Comparison of ENCODE assay signal across 8 cellular contexts in the genomic region with DNA sequence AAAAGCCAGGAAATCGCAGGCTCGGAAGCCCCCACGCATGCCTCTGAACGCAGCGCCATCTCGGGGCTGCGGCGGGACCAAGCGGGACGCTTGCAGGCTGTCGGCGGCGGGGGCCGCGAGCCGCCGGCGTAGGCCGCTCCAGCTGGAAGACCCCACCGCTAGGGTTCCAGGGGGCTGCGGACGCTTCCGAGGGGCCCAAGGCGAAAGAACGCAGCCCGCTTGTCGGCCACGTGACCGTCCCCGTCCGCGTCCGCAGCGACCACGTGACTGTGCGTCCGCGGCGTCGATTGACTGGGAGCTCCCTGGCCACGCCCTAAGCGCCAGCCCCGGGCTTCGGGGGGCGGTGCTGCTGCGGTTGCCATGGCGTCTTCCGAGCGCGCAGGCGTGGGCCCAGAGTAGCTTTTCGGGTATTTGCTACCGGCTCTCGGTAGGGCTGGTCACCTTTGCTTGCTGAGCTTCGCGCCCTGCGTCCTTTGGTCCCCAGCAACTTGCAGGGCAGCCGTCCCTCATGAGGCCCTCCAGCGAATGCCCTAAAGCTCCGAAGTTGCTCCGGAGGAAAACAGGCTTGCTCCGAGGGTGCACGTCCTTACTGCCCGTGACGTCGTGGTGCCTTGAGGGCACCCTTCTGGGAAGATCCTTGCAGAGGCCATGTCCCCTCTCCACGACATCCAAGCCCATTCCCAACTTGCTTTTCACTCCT.
DNase-seq lines count a peak whose midpoint lies in the region; ATAC-seq, FAIRE-seq and TF ChIP-seq lines count a peak whose summit lies in the region.

No MANE protein-coding gene starts in this region.

- H3F3A ChIP-seq in GM23248 (ENCODE audit: insufficient read depth), result peaks cover 11% of the 10 kb centered on the region; the same call in 1 of the 2 replicates

- no peaks in the 10 kb centered on the region for H3K36me3 Mint-ChIP-seq in activated T-helper 17 cell treated with anti-CD3 and anti-CD28 coated beads, Interleukin-2, amount 50 U/mL, for 72 hours (ENCODE audit: low read depth)
- H3K36me3 Mint-ChIP-seq in natural killer cell treated with Interleukin-12 subunit alpha and Interleukin-12 subunit beta and Interleukin-15 and Interleukin-18, amount 100 ng/mL, for 72 hours, result no peaks in the 10 kb centered on the region
- no peaks in the 10 kb centered on the region for H3K36me3 Mint-ChIP-seq in stimulated activated naive CD8-positive, alpha-beta T cell treated with anti-CD3 and anti-CD28 coated beads, Interleukin-15, Interleukin-2, amounts not matched to agents 100 ng/mL and 50 ng/mL, for 24 hours (ENCODE audit: low read depth)

- in situ Hi-C loops in GM23248 (cut with MboI), result no loop called here

- FAIRE-seq in RCC 7860 (lab: Jason Lieb, UNC), result no peak

- H3K4me1 Mint-ChIP-seq in activated T-helper 17 cell treated with anti-CD3 and anti-CD28 coated beads, Interleukin-2, amount 50 U/mL, for 72 hours, result peaks cover 4% of the 10 kb centered on the region
- H3K4me1 Mint-ChIP-seq in natural killer cell treated with Interleukin-12 subunit alpha and Interleukin-12 subunit beta and Interleukin-15 and Interleukin-18, amount 100 ng/mL, for 72 hours (ENCODE audit: low read depth in 2 of 2), result peaks cover 18 to 23% of the 10 kb centered on the region in 2 donors
- H3K4me1 Mint-ChIP-seq in stimulated activated naive CD8-positive, alpha-beta T cell treated with anti-CD3 and anti-CD28 coated beads, Interleukin-15, Interleukin-2, amounts not matched to agents 100 ng/mL and 50 ng/mL, for 24 hours (ENCODE audit: low read depth), result peaks cover 27% of the 10 kb centered on the region

- H3K9me2 ChIP-seq in GM23248 (ENCODE audit: insufficient read depth), result no peaks in the 10 kb centered on the region
- no peaks in the 10 kb centered on the region for H3K9me2 ChIP-seq in Karpas-422 (replicated peaks; ENCODE audit: insufficient read depth, low read length)

- peak; percentile 16 for TF ChIP-seq CTCF in fibroblast of mammary gland (conservative IDR thresholded peaks at IDR 0.05; ENCODE audit: control insufficient read depth, insufficient read depth, low read depth, low read length)

- H3K4me2 ChIP-seq in GM23248 (ENCODE audit: unreplicated experiment) (peak overlapping the region; percentile 85), Karpas-422 (ENCODE audit: low read depth, low read length, poor library complexity, severe bottlenecking) (peak overlapping the region; percentile 82)

- peak overlapping the region; percentile 99 for H3K27ac ChIP-seq in GM23248
- H3K27ac ChIP-seq in Karpas-422 (ENCODE audit: low read length), result no peak overlapping the region

- no peaks in the 10 kb centered on the region for H4K20me1 ChIP-seq in GM23248 (ENCODE audit: insufficient read depth)
- H4K20me1 ChIP-seq in Karpas-422 (ENCODE audit: insufficient read depth, low read depth, low read length), result no peaks in the 10 kb centered on the region

- peak; percentile 86 for ATAC-seq in activated T-helper 17 cell treated with anti-CD3 and anti-CD28 coated beads, Interleukin-2, amount 50 U/mL, for 72 hours (replicated peaks)
- peak; percentile 94 to 95 for ATAC-seq in natural killer cell treated with Interleukin-12 subunit alpha and Interleukin-12 subunit beta and Interleukin-15 and Interleukin-18, amount 100 ng/mL, for 72 hours

- H3K9me3 Mint-ChIP-seq in activated T-helper 17 cell treated with anti-CD3 and anti-CD28 coated beads, Interleukin-2, amount 50 U/mL, for 72 hours, result no peaks in the 10 kb centered on the region
- no peaks in the 10 kb centered on the region for H3K9me3 Mint-ChIP-seq in natural killer cell treated with Interleukin-12 subunit alpha and Interleukin-12 subunit beta and Interleukin-15 and Interleukin-18, amount 100 ng/mL, for 72 hours
- H3K9me3 Mint-ChIP-seq in stimulated activated naive CD8-positive, alpha-beta T cell treated with anti-CD3 and anti-CD28 coated beads, Interleukin-15, Interleukin-2, amounts not matched to agents 100 ng/mL and 50 ng/mL, for 24 hours, result peaks cover 6% of the 10 kb centered on the region

- H3K27me3 ChIP-seq in GM23248 (replicated peaks; ENCODE audit: insufficient read depth) (no peaks in the 10 kb centered on the region), Karpas-422 (ENCODE audit: low read length) (no peaks in the 10 kb centered on the region)

- 4% methylated on average over 47 to 53 of the region's 67 CpGs for WGBS in GM23248 (ENCODE audit: low coverage in 1 of 2, low lambda C conversion rate in 2 of 2, missing lambda C conversion rate in 2 of 2), 2 experiments

- H3K4me3 ChIP-seq in GM23248, result peak overlapping the region; percentile 81
- H3K4me3 ChIP-seq in Karpas-422 (ENCODE audit: low read length), result peak overlapping the region; percentile 71
- H3K4me3 ChIP-seq in fibroblast of mammary gland (ENCODE audit: control insufficient read depth, low read depth, low read length), result peak overlapping the region; percentile 66

- DNase-seq in EL (peak; percentile 96), GM23248 (peak; percentile 98), Karpas-422 (peak; percentile 93), RCC 7860 (ENCODE audit: low spot score) (peak; percentile 60), fibroblast of mammary gland (ENCODE audit: low read depth) (peak; percentile 90)
- DNase-seq in natural killer cell treated with Interleukin-12 subunit alpha and Interleukin-12 subunit beta and Interleukin-15 and Interleukin-18, amount 100 ng/mL, for 72 hours (ENCODE audit: low spot score), result peak; percentile 97

- no peaks in the 10 kb centered on the region for H3K36me3 ChIP-seq in GM23248 (ENCODE audit: low read depth)
- H3K36me3 ChIP-seq in Karpas-422 (ENCODE audit: insufficient read depth, low read length), result no peaks in the 10 kb centered on the region

- peak overlapping the region; percentile 91 for H3K4me3 Mint-ChIP-seq in activated T-helper 17 cell treated with anti-CD3 and anti-CD28 coated beads, Interleukin-2, amount 50 U/mL, for 72 hours
- H3K4me3 Mint-ChIP-seq in natural killer cell treated with Interleukin-12 subunit alpha and Interleukin-12 subunit beta and Interleukin-15 and Interleukin-18, amount 100 ng/mL, for 72 hours, result peak overlapping the region; percentile 95
- peak overlapping the region; percentile 90 for H3K4me3 Mint-ChIP-seq in stimulated activated naive CD8-positive, alpha-beta T cell treated with anti-CD3 and anti-CD28 coated beads, Interleukin-15, Interleukin-2, amounts not matched to agents 100 ng/mL and 50 ng/mL, for 24 hours

- H3K79me2 ChIP-seq in GM23248 (ENCODE audit: insufficient read depth), result no peaks in the 10 kb centered on the region
- no peaks in the 10 kb centered on the region for H3K79me2 ChIP-seq in Karpas-422 (ENCODE audit: low read length)

- peak overlapping the region; percentile 98 for H3K27ac Mint-ChIP-seq in activated T-helper 17 cell treated with anti-CD3 and anti-CD28 coated beads, Interleukin-2, amount 50 U/mL, for 72 hours
- H3K27ac Mint-ChIP-seq in natural killer cell treated with Interleukin-12 subunit alpha and Interleukin-12 subunit beta and Interleukin-15 and Interleukin-18, amount 100 ng/mL, for 72 hours, result peak overlapping the region; percentile 99
- H3K27ac Mint-ChIP-seq in stimulated activated naive CD8-positive, alpha-beta T cell treated with anti-CD3 and anti-CD28 coated beads, Interleukin-15, Interleukin-2, amounts not matched to agents 100 ng/mL and 50 ng/mL, for 24 hours, result peak overlapping the region; percentile 99

- H3K27me3 Mint-ChIP-seq in activated T-helper 17 cell treated with anti-CD3 and anti-CD28 coated beads, Interleukin-2, amount 50 U/mL, for 72 hours, result peaks cover under 1% of the 10 kb centered on the region
- H3K27me3 Mint-ChIP-seq in natural killer cell treated with Interleukin-12 subunit alpha and Interleukin-12 subunit beta and Interleukin-15 and Interleukin-18, amount 100 ng/mL, for 72 hours, result peaks cover 0 to 4% of the 10 kb centered on the region in 2 donors
- no peaks in the 10 kb centered on the region for H3K27me3 Mint-ChIP-seq in stimulated activated naive CD8-positive, alpha-beta T cell treated with anti-CD3 and anti-CD28 coated beads, Interleukin-15, Interleukin-2, amounts not matched to agents 100 ng/mL and 50 ng/mL, for 24 hours

- H3K9ac ChIP-seq in GM23248 (peak overlapping the region; percentile 91), Karpas-422 (ENCODE audit: low read length) (peak overlapping the region; percentile 80)

- peak overlapping the region; percentile 89 for H2AFZ ChIP-seq in GM23248
- peak overlapping the region; percentile 95; the same call in 1 of the 2 replicates for H2AFZ ChIP-seq in Karpas-422 (ENCODE audit: low read length)

- H3K4me1 ChIP-seq in GM23248 (ENCODE audit: insufficient read depth) (peaks cover 6% of the 10 kb centered on the region), Karpas-422 (ENCODE audit: low read length) (peaks cover 15% of the 10 kb centered on the region)

- H3K9me3 ChIP-seq in GM23248 (ENCODE audit: low read depth) (no peaks in the 10 kb centered on the region), Karpas-422 (ENCODE audit: low read length) (no peaks in the 10 kb centered on the region)
